Comparison of ENCODE assay signal across 15 cellular contexts in the genomic region with DNA sequence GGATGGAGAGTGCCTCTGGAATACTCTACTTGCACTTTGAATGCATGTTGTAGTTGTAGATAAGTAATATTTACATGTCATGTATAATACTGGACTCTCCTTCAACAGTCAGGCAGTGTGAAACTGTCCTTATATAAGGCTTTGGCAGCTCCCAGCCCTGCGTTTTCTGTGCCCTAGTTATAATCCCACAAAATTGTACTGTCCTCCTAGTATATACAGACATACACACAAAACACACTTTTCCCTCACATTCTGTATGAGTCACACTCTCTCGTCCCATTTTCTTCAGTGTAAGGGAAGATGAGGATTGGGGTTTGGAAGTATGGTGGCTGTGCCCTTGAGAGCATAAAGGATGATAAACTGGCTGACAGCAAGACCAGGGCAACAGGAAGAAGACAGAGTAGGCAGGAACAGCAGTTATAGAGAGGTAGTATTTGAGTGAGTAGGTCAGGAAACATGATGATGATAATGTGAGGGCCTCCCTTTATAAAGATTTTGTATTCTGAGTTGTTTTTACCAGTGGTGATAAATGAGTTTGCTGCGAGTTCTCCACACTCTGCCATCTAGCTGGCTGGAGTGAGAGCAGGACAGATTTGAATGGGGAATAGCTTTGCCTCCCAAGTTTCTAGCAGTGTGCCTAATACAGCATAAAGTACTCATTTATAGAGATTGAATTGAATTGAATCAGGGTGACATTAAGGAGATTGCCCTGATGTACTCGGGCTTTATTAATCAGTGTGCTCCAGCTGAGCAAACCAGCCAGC. TPM values are rescaled to one million over a fixed set of nuclear protein-coding genes. Genes with fewer than 3 reads are reported as not detected.
DNase-seq lines count a peak whose midpoint lies in the region; ATAC-seq and TF ChIP-seq lines count a peak whose summit lies in the region.
"Had no signal": no experiment of that assay in that cellular context is flagged by ENCODE, and none has a peak within 500 bp of the region (broad histone marks: within the 10 kb centered on the region; RNA-seq: fewer than 3 reads in every experiment).

No MANE protein-coding gene starts in this region.

- peaks cover 49% of the 10 kb centered on the region for H3K79me2 ChIP-seq in osteoblast (ENCODE audit: insufficient read depth, low read length)

- H3K4me2 ChIP-seq in osteoblast (ENCODE audit: insufficient read depth, low read length), result no peak overlapping the region

- H3K27ac ChIP-seq in WERI-Rb-1, result peak overlapping the region; percentile 75
- H3K27ac ChIP-seq in ectodermal cell (ENCODE audit: insufficient read depth, low read depth, low read length, poor library complexity, severe bottlenecking), result peak overlapping the region; percentile 16
- H3K27ac ChIP-seq in osteoblast (ENCODE audit: low read depth, low read length), result no peak overlapping the region
- H3K27ac ChIP-seq: RWPE1, upper lobe of left lung had no signal

- H3K4me3 ChIP-seq in WERI-Rb-1 (ENCODE audit: low read depth, low read length) (no peak overlapping the region), ectodermal cell (ENCODE audit: insufficient read depth, low read depth, low read length) (no peak overlapping the region), osteoblast (ENCODE audit: insufficient read depth, low read length) (no peak overlapping the region)
- H3K4me3 ChIP-seq: upper lobe of left lung had no signal

- intact Hi-C loops in activated CD4-positive, alpha-beta T cell treated with anti-CD3 and anti-CD28 coated beads, Interleukin-2, amount 10 ng/mL, durations not matched to agents 24 days and 14 days (cut with micrococcal nuclease), result no loop called here

- H2AFZ ChIP-seq in osteoblast (ENCODE audit: low read length), result no peak overlapping the region

- DNase-seq in activated CD4-positive, alpha-beta T cell treated with anti-CD3 and anti-CD28 coated beads, Interleukin-2, amount 10 ng/mL, durations not matched to agents 24 days and 14 days, result no peak
- no peak for DNase-seq in activated CD4-positive, alpha-beta T cell treated with anti-CD3 and anti-CD28 coated beads, Interleukin-2, amount 50 U/mL, for 1 hour
- DNase-seq in WERI-Rb-1, result peak; percentile 10
- DNase-seq in osteoblast (ENCODE audit: insufficient read length, low spot score, missing footprints), result peak; percentile 72
- no peak for DNase-seq in NCI-H187 (lab: John Stamatoyannopoulos, UW)
- DNase-seq in NCI-H510A (lab: John Stamatoyannopoulos, UW), result no peak
- DNase-seq in left lobe of liver (ENCODE audit: low spot score), result no peak
- DNase-seq: ACHN, DMS 273 treated with DMSO at 0.1 percent for 48 hours, kidney, T1000, upper lobe of left lung had no signal

- peaks cover 3% of the 10 kb centered on the region for H3K4me1 ChIP-seq in ectodermal cell (ENCODE audit: control insufficient read depth, insufficient read depth, low read length)
- peaks cover 3% of the 10 kb centered on the region for H3K4me1 ChIP-seq in osteoblast (ENCODE audit: insufficient read depth, low read length)

- no peaks in the 10 kb centered on the region for H3K27me3 Mint-ChIP-seq in activated CD4-positive, alpha-beta T cell treated with anti-CD3 and anti-CD28 coated beads, Interleukin-2, amount 10 ng/mL, durations not matched to agents 24 days and 14 days

- peak overlapping the region; percentile 68 for H3K27ac Mint-ChIP-seq in activated CD4-positive, alpha-beta T cell treated with anti-CD3 and anti-CD28 coated beads, Interleukin-2, amount 10 ng/mL, durations not matched to agents 24 days and 14 days

- WGBS in ectodermal cell, 2 experiments, result 89 to 96% methylated on average over 4 of the region's 4 CpGs

- H3K9me3 ChIP-seq in WERI-Rb-1 (ENCODE audit: severe bottlenecking) (no peaks in the 10 kb centered on the region), ectodermal cell (ENCODE audit: control insufficient read depth, low read length) (no peaks in the 10 kb centered on the region), osteoblast (ENCODE audit: low read depth, low read length) (no peaks in the 10 kb centered on the region)
- H3K9me3 ChIP-seq: upper lobe of left lung had no signal

- no peaks in the 10 kb centered on the region for H4K20me1 ChIP-seq in osteoblast (ENCODE audit: insufficient read depth, low read length)

- TF ChIP-seq CTCF in WERI-Rb-1 (IDR thresholded peaks at IDR 0.05; ENCODE audit: low read depth, low read length) (no peak), osteoblast (IDR thresholded peaks at IDR 0.05; ENCODE audit: extremely low read depth, low read depth, low read length) (no peak)

- peaks cover 34% of the 10 kb centered on the region for H3K36me3 Mint-ChIP-seq in activated CD4-positive, alpha-beta T cell treated with anti-CD3 and anti-CD28 coated beads, Interleukin-2, amount 10 ng/mL, durations not matched to agents 24 days and 14 days (ENCODE audit: low read depth)

- H3K27me3 ChIP-seq in WERI-Rb-1 (ENCODE audit: insufficient read depth, low read depth, severe bottlenecking) (no peaks in the 10 kb centered on the region), ectodermal cell (ENCODE audit: control insufficient read depth, insufficient read depth, low read length, poor library complexity, severe bottlenecking) (no peaks in the 10 kb centered on the region), osteoblast (ENCODE audit: insufficient read depth, low read length) (no peaks in the 10 kb centered on the region)
- H3K27me3 ChIP-seq: upper lobe of left lung had no signal

- H3K36me3 ChIP-seq in WERI-Rb-1 (peaks cover 7% of the 10 kb centered on the region), ectodermal cell (ENCODE audit: control insufficient read depth, insufficient read depth, low read length) (no peaks in the 10 kb centered on the region), osteoblast (ENCODE audit: insufficient read depth, low read length) (no peaks in the 10 kb centered on the region)
- H3K36me3 ChIP-seq: upper lobe of left lung had no signal

- no peaks in the 10 kb centered on the region for H3K9me3 Mint-ChIP-seq in activated CD4-positive, alpha-beta T cell treated with anti-CD3 and anti-CD28 coated beads, Interleukin-2, amount 10 ng/mL, durations not matched to agents 24 days and 14 days

- H3K4me3 Mint-ChIP-seq in activated CD4-positive, alpha-beta T cell treated with anti-CD3 and anti-CD28 coated beads, Interleukin-2, amount 10 ng/mL, durations not matched to agents 24 days and 14 days, result peak overlapping the region; percentile 35
- H3K4me3 Mint-ChIP-seq: nephron had no signal

- H3K4me1 Mint-ChIP-seq in activated CD4-positive, alpha-beta T cell treated with anti-CD3 and anti-CD28 coated beads, Interleukin-2, amount 10 ng/mL, durations not matched to agents 24 days and 14 days, result peaks cover 39% of the 10 kb centered on the region

- no peak for ATAC-seq in left lobe of liver

RNA-seq across cellular contexts. Expression of gene CREBL2, which starts 5.0 kb away (rescaled TPM):
- total RNA-seq in activated CD4-positive, alpha-beta T cell treated with anti-CD3 and anti-CD28 coated beads, Interleukin-2, amount 10 ng/mL, durations not matched to agents 24 days and 14 days, result 17.3 TPM in 2 replicates
- polyA plus RNA-seq in ectodermal cell (2013, experiment 1 of 4), result 22.8 TPM
- polyA plus RNA-seq in ectodermal cell (2013, experiment 2 of 4), result 29.7 TPM
- 21.6 TPM for polyA plus RNA-seq in ectodermal cell (2013, experiment 3 of 4)
- 25.0 TPM for polyA plus RNA-seq in ectodermal cell (2013, experiment 4 of 4)
- total RNA-seq in osteoblast (47.0 and 54.5 TPM in 2 replicates), left lobe of liver (23.3 TPM)

RNA-seq across cellular contexts. Expression of gene DUSP16, which starts 54.0 kb away (rescaled TPM):
- total RNA-seq in activated CD4-positive, alpha-beta T cell treated with anti-CD3 and anti-CD28 coated beads, Interleukin-2, amount 10 ng/mL, durations not matched to agents 24 days and 14 days, result 48.3 and 51.2 TPM in 2 replicates
- polyA plus RNA-seq in ectodermal cell (2013, experiment 1 of 4), result 25.1 TPM
- 22.9 TPM for polyA plus RNA-seq in ectodermal cell (2013, experiment 2 of 4)
- polyA plus RNA-seq in ectodermal cell (2013, experiment 3 of 4), result 16.5 TPM
- polyA plus RNA-seq in ectodermal cell (2013, experiment 4 of 4), result 19.0 TPM
- total RNA-seq in osteoblast, result 5.1 and 5.3 TPM in 2 replicates
- total RNA-seq in left lobe of liver, result 46.2 TPM

Comparison
In these comparisons a context has a peak if more than half of its experiments do, and no peak if none do; other contexts are left out.
1. DNase-seq: peak in WERI-Rb-1 (single experiment) and osteoblast (single experiment); none in activated CD4-positive, alpha-beta T cell treated with anti-CD3 and anti-CD28 coated beads, Interleukin-2, amount 10 ng/mL, durations not matched to agents 24 days and 14 days (single experiment), activated CD4-positive, alpha-beta T cell treated with anti-CD3 and anti-CD28 coated beads, Interleukin-2, amount 50 U/mL, for 1 hour (single experiment), NCI-H187 (0 of 2), NCI-H510A (single experiment) and left lobe of liver (single experiment).